16 cellular contexts compared by ENCODE assay signal in the genomic region with DNA sequence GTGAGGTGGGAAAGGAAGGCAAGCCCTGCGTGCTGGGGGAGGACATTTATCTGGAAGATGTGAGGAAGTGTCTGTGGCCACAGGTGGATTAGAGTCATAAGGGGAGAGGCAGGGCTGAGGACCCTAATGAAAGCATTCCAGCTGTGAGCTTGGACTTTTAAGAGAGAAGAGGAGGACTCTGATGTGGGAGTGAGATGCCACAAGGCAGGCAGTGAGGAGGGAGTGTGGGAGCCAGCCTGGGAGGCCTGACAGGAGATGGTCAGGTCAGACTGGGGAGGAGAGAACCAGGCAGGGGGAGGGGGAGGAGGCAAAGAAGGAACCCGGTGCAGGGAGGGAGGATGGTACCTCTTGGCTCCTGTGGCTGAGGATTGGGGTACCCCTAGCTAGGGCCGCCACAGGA. TPM values are rescaled to one million over a fixed set of nuclear protein-coding genes. Genes with fewer than 3 reads are reported as not detected.
A peak's percentile ranks its signal among the peaks of the same experiment; 100 is the strongest.
DNase-seq lines count a peak whose midpoint lies in the region; ATAC-seq and TF ChIP-seq lines count a peak whose summit lies in the region.
"Had no signal": no experiment of that assay in that cellular context is flagged by ENCODE, and none has a peak within 500 bp of the region (broad histone marks: within the 10 kb centered on the region; RNA-seq: fewer than 3 reads in every experiment).

No MANE protein-coding gene starts in this region.

- no peaks in the 10 kb centered on the region for H3K9me3 ChIP-seq in thyroid gland
- H3K9me3 ChIP-seq: ascending aorta, lower lobe of right lung, suprapubic skin had no signal

- no peak for TF ChIP-seq CTCF in thyroid gland (IDR thresholded peaks at IDR 0.05)

- peaks cover 14 to 20% of the 10 kb centered on the region in 2 donors for H3K36me3 ChIP-seq in thyroid gland

- 79 to 89% methylated on average over 3 of the region's 3 CpGs for WGBS in thyroid gland, 2 donors

- peaks cover 4 to 17% of the 10 kb centered on the region in 2 donors for H3K4me1 ChIP-seq in thyroid gland
- H3K4me1 ChIP-seq: ascending aorta had no signal

- peaks cover 66% of the 10 kb centered on the region for H3K4me1 Mint-ChIP-seq in activated T-helper 1 cell treated with anti-CD3 and anti-CD28 coated beads, Interleukin-12 subunit alpha, Interleukin-12 subunit beta, Interleukin-2, Interleukin-4 antibody, amounts not matched to agents 30 ng/mL and 10 ng/mL and 1 ng/mL, durations not matched to agents 14 hours and 24 hours and 36 hours (ENCODE audit: low read depth)
- peaks cover 63% of the 10 kb centered on the region for H3K4me1 Mint-ChIP-seq in stimulated activated effector memory CD8-positive, alpha-beta T cell treated with anti-CD3 and anti-CD28 coated beads, Interleukin-12 subunit alpha, Interleukin-12 subunit beta, amount 100 ng/mL, for 72 hours

- H3K27me3 Mint-ChIP-seq in activated T-helper 1 cell treated with anti-CD3 and anti-CD28 coated beads, Interleukin-12 subunit alpha, Interleukin-12 subunit beta, Interleukin-2, Interleukin-4 antibody, amounts not matched to agents 30 ng/mL and 10 ng/mL and 1 ng/mL, durations not matched to agents 14 hours and 24 hours and 36 hours (ENCODE audit: insufficient read depth), result no peaks in the 10 kb centered on the region

- DNase-seq in Right ventricle myocardium inferior (ENCODE audit: missing footprints) (no peak), left cardiac atrium (no peak), left ventricle myocardium superior (no peak), SKM-1 (lab: John Stamatoyannopoulos, UW; ENCODE audit: unreplicated experiment) (no peak), thyroid gland (no peak)
- no peak for DNase-seq in activated T-helper 1 cell treated with anti-CD3 and anti-CD28 coated beads, Interleukin-12 subunit alpha, Interleukin-12 subunit beta, Interleukin-2, Interleukin-4 antibody, amounts not matched to agents 30 ng/mL and 10 ng/mL and 1 ng/mL, durations not matched to agents 14 hours and 24 hours and 36 hours (ENCODE audit: low spot score)
- no peak for DNase-seq in stimulated activated effector memory CD8-positive, alpha-beta T cell treated with anti-CD3 and anti-CD28 coated beads, Interleukin-12 subunit alpha, Interleukin-12 subunit beta, amount 100 ng/mL, for 72 hours (ENCODE audit: low spot score in 2 of 2)
- no peak for DNase-seq in stimulated activated CD4-positive, alpha-beta T cell treated with anti-CD3 and anti-CD28 coated beads, Interleukin-12 subunit alpha, Interleukin-12 subunit beta, amount 100 ng/mL, for 4 hours
- DNase-seq: lower lobe of right lung, NCI-H1048, NCI-H748 treated with DMSO at 0.1 percent for 48 hours, RPMI8226 had no signal

- H3K36me3 Mint-ChIP-seq in activated T-helper 1 cell treated with anti-CD3 and anti-CD28 coated beads, Interleukin-12 subunit alpha, Interleukin-12 subunit beta, Interleukin-2, Interleukin-4 antibody, amounts not matched to agents 30 ng/mL and 10 ng/mL and 1 ng/mL, durations not matched to agents 14 hours and 24 hours and 36 hours (ENCODE audit: low read depth), result peaks cover 39% of the 10 kb centered on the region
- H3K36me3 Mint-ChIP-seq in stimulated activated effector memory CD8-positive, alpha-beta T cell treated with anti-CD3 and anti-CD28 coated beads, Interleukin-12 subunit alpha, Interleukin-12 subunit beta, amount 100 ng/mL, for 72 hours, result peaks cover 63% of the 10 kb centered on the region

- no peak overlapping the region for H3K4me3 ChIP-seq in thyroid gland (replicated peaks in 1 of 3)
- H3K4me3 ChIP-seq: ascending aorta, K562, lower lobe of right lung, suprapubic skin had no signal

- no peak overlapping the region for H3K4me3 Mint-ChIP-seq in activated T-helper 1 cell treated with anti-CD3 and anti-CD28 coated beads, Interleukin-12 subunit alpha, Interleukin-12 subunit beta, Interleukin-2, Interleukin-4 antibody, amounts not matched to agents 30 ng/mL and 10 ng/mL and 1 ng/mL, durations not matched to agents 14 hours and 24 hours and 36 hours
- H3K4me3 Mint-ChIP-seq in stimulated activated effector memory CD8-positive, alpha-beta T cell treated with anti-CD3 and anti-CD28 coated beads, Interleukin-12 subunit alpha, Interleukin-12 subunit beta, amount 100 ng/mL, for 72 hours, result no peak overlapping the region
- H3K4me3 Mint-ChIP-seq: nephron had no signal

- ATAC-seq in Right ventricle myocardium inferior (peak; percentile 23), left cardiac atrium (no peak), left ventricle myocardium superior (peak; percentile 33)
- no peak for ATAC-seq in stimulated activated effector memory CD8-positive, alpha-beta T cell treated with anti-CD3 and anti-CD28 coated beads, Interleukin-12 subunit alpha, Interleukin-12 subunit beta, amount 100 ng/mL, for 72 hours
- ATAC-seq: K562, lower lobe of right lung had no signal

- no peak overlapping the region for H3K27ac ChIP-seq in thyroid gland
- H3K27ac ChIP-seq: ascending aorta, lower lobe of right lung, suprapubic skin had no signal

- intact Hi-C loops in Right ventricle myocardium inferior (cut with DNase I) (no loop called here), left cardiac atrium (cut with DNase I) (no loop called here), left ventricle myocardium superior (cut with micrococcal nuclease) (no loop called here), thyroid gland (cut with DNase I) (no loop called here)
- intact Hi-C loops in activated T-helper 1 cell treated with anti-CD3 and anti-CD28 coated beads, Interleukin-12 subunit alpha, Interleukin-12 subunit beta, Interleukin-2, Interleukin-4 antibody, amounts not matched to agents 30 ng/mL and 10 ng/mL and 1 ng/mL, durations not matched to agents 14 hours and 24 hours and 36 hours (cut with micrococcal nuclease), result no loop called here

- H3K27ac Mint-ChIP-seq in activated T-helper 1 cell treated with anti-CD3 and anti-CD28 coated beads, Interleukin-12 subunit alpha, Interleukin-12 subunit beta, Interleukin-2, Interleukin-4 antibody, amounts not matched to agents 30 ng/mL and 10 ng/mL and 1 ng/mL, durations not matched to agents 14 hours and 24 hours and 36 hours, result peak overlapping the region; percentile 78
- peak overlapping the region; percentile 89 for H3K27ac Mint-ChIP-seq in stimulated activated effector memory CD8-positive, alpha-beta T cell treated with anti-CD3 and anti-CD28 coated beads, Interleukin-12 subunit alpha, Interleukin-12 subunit beta, amount 100 ng/mL, for 72 hours

- no peaks in the 10 kb centered on the region for H3K9me3 Mint-ChIP-seq in activated T-helper 1 cell treated with anti-CD3 and anti-CD28 coated beads, Interleukin-12 subunit alpha, Interleukin-12 subunit beta, Interleukin-2, Interleukin-4 antibody, amounts not matched to agents 30 ng/mL and 10 ng/mL and 1 ng/mL, durations not matched to agents 14 hours and 24 hours and 36 hours
- no peaks in the 10 kb centered on the region for H3K9me3 Mint-ChIP-seq in stimulated activated effector memory CD8-positive, alpha-beta T cell treated with anti-CD3 and anti-CD28 coated beads, Interleukin-12 subunit alpha, Interleukin-12 subunit beta, amount 100 ng/mL, for 72 hours
- H3K9me3 Mint-ChIP-seq: nephron had no signal

- no peak for TF ChIP-seq POLR2A in thyroid gland (IDR thresholded peaks at IDR 0.05)

- no peaks in the 10 kb centered on the region for H3K27me3 ChIP-seq in thyroid gland
- H3K27me3 ChIP-seq: ascending aorta, suprapubic skin had no signal

RNA-seq across cellular contexts. Expression of a gene that starts 21.0 kb away (rescaled TPM):
- total RNA-seq in Right ventricle myocardium inferior (412 TPM), left cardiac atrium (100 to 1,000 TPM; 170 to 177 TPM), left ventricle myocardium superior (473 TPM), thyroid gland (100 to 1,000 TPM in 1 of 4 donors, 10 to 100 TPM in 3; 66.1 to 147 (median 97.5) TPM)
- 191 and 201 TPM in 2 replicates for total RNA-seq in activated T-helper 1 cell treated with anti-CD3 and anti-CD28 coated beads, Interleukin-12 subunit alpha, Interleukin-12 subunit beta, Interleukin-2, Interleukin-4 antibody, amounts not matched to agents 30 ng/mL and 10 ng/mL and 1 ng/mL, durations not matched to agents 14 hours and 24 hours and 36 hours

RNA-seq across cellular contexts. Expression of a gene that starts 26.4 kb away (rescaled TPM):
- total RNA-seq in Right ventricle myocardium inferior, result 13.2 TPM
- 10 to 100 TPM in 1 of 2 donors, 1 to 10 TPM in 1; 10.0 to 41.9 TPM for total RNA-seq in left cardiac atrium
- 334 and 341 TPM in 2 replicates for total RNA-seq in activated T-helper 1 cell treated with anti-CD3 and anti-CD28 coated beads, Interleukin-12 subunit alpha, Interleukin-12 subunit beta, Interleukin-2, Interleukin-4 antibody, amounts not matched to agents 30 ng/mL and 10 ng/mL and 1 ng/mL, durations not matched to agents 14 hours and 24 hours and 36 hours
- 10.2 TPM for total RNA-seq in left ventricle myocardium superior
- 10 to 100 TPM; 31.0 to 78.1 (median 48.0) TPM for total RNA-seq in thyroid gland

RNA-seq across cellular contexts. Expression of a gene that starts 36.8 kb away (rescaled TPM):
- 3.9 TPM for total RNA-seq in Right ventricle myocardium inferior
- 1 to 10 TPM; 2.8 to 3.8 TPM for total RNA-seq in left cardiac atrium
- total RNA-seq in activated T-helper 1 cell treated with anti-CD3 and anti-CD28 coated beads, Interleukin-12 subunit alpha, Interleukin-12 subunit beta, Interleukin-2, Interleukin-4 antibody, amounts not matched to agents 30 ng/mL and 10 ng/mL and 1 ng/mL, durations not matched to agents 14 hours and 24 hours and 36 hours, result 1.5 and 1.6 TPM in 2 replicates
- total RNA-seq in left ventricle myocardium superior, result 3.8 TPM
- total RNA-seq in thyroid gland, result 10 to 100 TPM; 15.7 to 54.2 (median 21.1) TPM

Comparison
In these comparisons a context has a peak if more than half of its experiments do, and no peak if none do; other contexts are left out.
1. ATAC-seq: peak in Right ventricle myocardium inferior (single experiment) and left ventricle myocardium superior (single experiment); none in left cardiac atrium (0 of 2) and stimulated activated effector memory CD8-positive, alpha-beta T cell treated with anti-CD3 and anti-CD28 coated beads, Interleukin-12 subunit alpha, Interleukin-12 subunit beta, amount 100 ng/mL, for 72 hours (single experiment).